In genomic region chr19:42440357-42441046, GRCh38 we compare ENCODE assay signal across 8 cellular contexts. TPM values are rescaled to one million over a fixed set of nuclear protein-coding genes. Genes with fewer than 3 reads are reported as not detected.
DNase-seq lines count a peak whose midpoint lies in the region; ATAC-seq and TF ChIP-seq lines count a peak whose summit lies in the region.

No MANE protein-coding gene starts in this region.

- peak overlapping the region; percentile 63 to 66 for H3K27ac Mint-ChIP-seq in T-cell
- H3K27ac Mint-ChIP-seq in activated naive CD4-positive, alpha-beta T cell treated with anti-CD3 and anti-CD28 coated beads, Interleukin-2, amount 50 U/mL, for 72 hours = peak overlapping the region in 1 of 2 donors; percentile 35

- POLR2A ChIA-PET in T-cell (lab: Charles Lee) = no interaction called here

- H3K4me3 Mint-ChIP-seq in T-cell = peak overlapping the region in 2 of 3 donors; percentile 35 to 36

- TF ChIP-seq CTCF in DND-41 (IDR thresholded peaks at IDR 0.05; ENCODE audit: borderline replicate concordance, extremely low read depth, low read length, poor library complexity, severe bottlenecking) = peak; percentile 96
- peak; percentile 87 to 99 (median 93) for TF ChIP-seq CTCF in heart right ventricle (IDR thresholded peaks at IDR 0.05)
- TF ChIP-seq CTCF in sigmoid colon (IDR thresholded peaks at IDR 0.05) = peak in 3 of 4 experiments; percentile 60 to 81 (median 69)

- no peaks in the 10 kb centered on the region for H3K36me3 ChIP-seq in DND-41 (ENCODE audit: insufficient read depth, low read length)
- no peaks in the 10 kb centered on the region for H3K36me3 ChIP-seq in heart right ventricle
- H3K36me3 ChIP-seq in sigmoid colon = no peaks in the 10 kb centered on the region

- DNase-seq in DND-41 = peak; percentile 77
- DNase-seq in Jurkat, Clone E6-1 (ENCODE audit: low read depth, low spot score) = peak; percentile 62
- peak; percentile 36 to 85 (median 75) for DNase-seq in T-cell
- DNase-seq in activated naive CD4-positive, alpha-beta T cell treated with anti-CD3 and anti-CD28 coated beads, Interleukin-2, amount 50 U/mL, for 72 hours (ENCODE audit: low spot score in 2 of 2) = peak; percentile 65 to 91
- DNase-seq in heart right ventricle = peak; percentile 78 to 83
- DNase-seq in sigmoid colon = peak; percentile 80

- no peak overlapping the region for H3K9ac ChIP-seq in DND-41 (ENCODE audit: low read depth, low read length)

- H3K27ac ChIP-seq in DND-41 (ENCODE audit: low read length) (no peak overlapping the region), heart right ventricle (no peak overlapping the region), sigmoid colon (no peak overlapping the region)

- CTCF ChIA-PET in T-cell (lab: Charles Lee) = interaction anchor here (0.6 to 3.0 kb wide), 14 partner anchors 9 to 1966 kb away, joined by 3 to 38 read pairs (median 4); no protein-coding TSS in a partner anchor

- H3K4me3 ChIP-seq in DND-41 (ENCODE audit: low read depth in 1 of 2, low read length in 2 of 2) = no peak overlapping the region
- no peak overlapping the region for H3K4me3 ChIP-seq in Jurkat, Clone E6-1 (ENCODE audit: low read length)
- H3K4me3 ChIP-seq in heart right ventricle = no peak overlapping the region
- H3K4me3 ChIP-seq in sigmoid colon = no peak overlapping the region

- H3K9me3 ChIP-seq in DND-41 (ENCODE audit: insufficient read depth, low read length, severe bottlenecking) (no peaks in the 10 kb centered on the region), heart right ventricle (no peaks in the 10 kb centered on the region), sigmoid colon (no peaks in the 10 kb centered on the region)

- no peak for TF ChIP-seq POLR2A in sigmoid colon (IDR thresholded peaks at IDR 0.05)

- no peaks in the 10 kb centered on the region for H3K36me3 Mint-ChIP-seq in T-cell
- no peaks in the 10 kb centered on the region for H3K36me3 Mint-ChIP-seq in activated naive CD4-positive, alpha-beta T cell treated with anti-CD3 and anti-CD28 coated beads, Interleukin-2, amount 50 U/mL, for 72 hours

- H3K27me3 Mint-ChIP-seq in T-cell = no peaks in the 10 kb centered on the region

- 30 to 34% methylated on average over 16 of the region's 16 CpGs for WGBS in heart right ventricle, 2 donors
- 23 to 25% methylated on average over 16 of the region's 16 CpGs for WGBS in sigmoid colon, 2 donors

- peak; percentile 81 for ATAC-seq in DND-41 (ENCODE audit: insufficient read depth, low read depth)
- ATAC-seq in T-cell (replicated peaks in 1 of 4) = peak; percentile 57 to 71 (median 65)
- ATAC-seq in activated naive CD4-positive, alpha-beta T cell treated with anti-CD3 and anti-CD28 coated beads, Interleukin-2, amount 50 U/mL, for 72 hours = peak; percentile 60 to 76
- peak; percentile 51 to 84 (median 71) for ATAC-seq in heart right ventricle
- no peak for ATAC-seq in GM19397 (IDR thresholded peaks at IDR 0.05; ENCODE audit: unreplicated experiment)
- ATAC-seq in GM21381 (IDR thresholded peaks at IDR 0.05; ENCODE audit: unreplicated experiment) = no peak

- H3K4me2 ChIP-seq in DND-41 (ENCODE audit: insufficient read depth, low read length) = no peak overlapping the region

- H3K4me1 ChIP-seq in DND-41 (ENCODE audit: insufficient read depth, low read length) = no peaks in the 10 kb centered on the region
- H3K4me1 ChIP-seq in heart right ventricle = peaks cover 0 to 21% (median 9%) of the 10 kb centered on the region in 9 donors
- H3K4me1 ChIP-seq in sigmoid colon = peaks cover 0 to 8% (median 0%) of the 10 kb centered on the region in 4 donors

- no peak for TF ChIP-seq EP300 in sigmoid colon (IDR thresholded peaks at IDR 0.05)

- H4K20me1 ChIP-seq in DND-41 (ENCODE audit: insufficient read depth, low read length) = 0 out of 2 replicates have a peak, but pooled peaks cover 5% of the 10 kb centered on the region

- intact Hi-C loops in heart right ventricle (cut with DNase I) (no loop called here), sigmoid colon (cut with DNase I) (no loop called here)

- no peaks in the 10 kb centered on the region for H3K79me2 ChIP-seq in DND-41 (ENCODE audit: insufficient read depth, low read length)

- peaks cover 30 to 46% (median 33%) of the 10 kb centered on the region in 3 donors for H3K4me1 Mint-ChIP-seq in T-cell

- H2AFZ ChIP-seq in DND-41 (ENCODE audit: low read depth, low read length) = peak overlapping the region; percentile 10; the same call in 1 of the 2 replicates

- no peaks in the 10 kb centered on the region for H3K9me3 Mint-ChIP-seq in T-cell
- H3K9me3 Mint-ChIP-seq in activated naive CD4-positive, alpha-beta T cell treated with anti-CD3 and anti-CD28 coated beads, Interleukin-2, amount 50 U/mL, for 72 hours = no peaks in the 10 kb centered on the region

- H3K27me3 ChIP-seq in DND-41 (ENCODE audit: insufficient read depth, low read length, poor library complexity) (peaks cover 3% of the 10 kb centered on the region), heart right ventricle (no peaks in the 10 kb centered on the region), sigmoid colon (no peaks in the 10 kb centered on the region)

RNA-seq across cellular contexts. Expression of gene CXCL17, which starts 2.2 kb away (rescaled TPM):
- not detected for polyA plus RNA-seq in Jurkat, Clone E6-1 (2012; ENCODE audit: insufficient read depth, insufficient read length)
- total RNA-seq in T-cell = not detected
- total RNA-seq in activated naive CD4-positive, alpha-beta T cell treated with anti-CD3 and anti-CD28 coated beads, Interleukin-2, amount 50 U/mL, for 72 hours = not detected
- not detected for total RNA-seq in heart right ventricle
- polyA plus RNA-seq in heart right ventricle = under 1 TPM in 1 of 2 donors, not detected in 1; 0.03 TPM
- total RNA-seq in sigmoid colon = not detected
- 1 to 10 TPM in 1 of 3 donors, under 1 TPM in 1, not detected in 1; 0.90 to 1.2 TPM for polyA plus RNA-seq in sigmoid colon

RNA-seq across cellular contexts. Expression of gene LIPE, which starts 13.3 kb away (rescaled TPM):
- 14.7 TPM for polyA plus RNA-seq in Jurkat, Clone E6-1 (2012; ENCODE audit: insufficient read depth, insufficient read length)
- total RNA-seq in T-cell = 10 to 100 TPM; 16.2 to 44.4 (median 34.8) TPM
- 10 to 100 TPM; 13.6 to 27.0 TPM for total RNA-seq in activated naive CD4-positive, alpha-beta T cell treated with anti-CD3 and anti-CD28 coated beads, Interleukin-2, amount 50 U/mL, for 72 hours
- 100 to 1,000 TPM in 1 of 10 donors, 10 to 100 TPM in 9; 39.4 to 109 (median 53.8) TPM for total RNA-seq in heart right ventricle
- polyA plus RNA-seq in heart right ventricle = 10 to 100 TPM; 60.6 to 80.7 TPM
- total RNA-seq in sigmoid colon = 10 to 100 TPM in 1 of 4 donors, 1 to 10 TPM in 3; 1.6 to 38.5 (median 7.5) TPM
- 10 to 100 TPM in 1 of 3 donors, 1 to 10 TPM in 2; 3.0 to 48.0 (median 3.9) TPM for polyA plus RNA-seq in sigmoid colon

RNA-seq across cellular contexts. Expression of gene CNFN, which starts 50.4 kb away (rescaled TPM):
- polyA plus RNA-seq in Jurkat, Clone E6-1 (2012; ENCODE audit: insufficient read depth, insufficient read length) = 7.0 TPM
- 1 to 10 TPM in 1 of 5 donors, not detected in 4; 1.1 TPM for total RNA-seq in T-cell
- total RNA-seq in activated naive CD4-positive, alpha-beta T cell treated with anti-CD3 and anti-CD28 coated beads, Interleukin-2, amount 50 U/mL, for 72 hours = not detected
- total RNA-seq in heart right ventricle = 1 to 10 TPM in 1 of 10 donors, under 1 TPM in 4, not detected in 5; 0.51 to 1.3 (median 0.81) TPM
- 1 to 10 TPM; 1.6 to 7.2 TPM for polyA plus RNA-seq in heart right ventricle
- total RNA-seq in sigmoid colon = not detected
- polyA plus RNA-seq in sigmoid colon = 10 to 100 TPM in 1 of 3 donors, 1 to 10 TPM in 2; 6.1 to 21.0 (median 9.7) TPM

Comparison
In these comparisons a context has a peak if more than half of its experiments do, and no peak if none do; other contexts are left out.
1. ATAC-seq: peak in DND-41 (single experiment), T-cell (4 of 4), activated naive CD4-positive, alpha-beta T cell treated with anti-CD3 and anti-CD28 coated beads, Interleukin-2, amount 50 U/mL, for 72 hours (2 of 2) and heart right ventricle (8 of 8); none in GM19397 (single experiment) and GM21381 (single experiment).
2. Peak in every context shown above with its lines, with median percentiles within 50 percentile points of each other: DNase-seq and CTCF ChIP-seq.